7 cellular contexts compared by ENCODE assay signal in genomic region chr6:30647802-30648460, GRCh38. TPM values are rescaled to one million over a fixed set of nuclear protein-coding genes. Genes with fewer than 3 reads are reported as not detected.
DNase-seq lines count a peak whose midpoint lies in the region; ATAC-seq and TF ChIP-seq lines count a peak whose summit lies in the region.

No MANE protein-coding gene starts in this region.

- peaks cover 27% of the 10 kb centered on the region for H3K4me1 Mint-ChIP-seq in activated naive CD8-positive, alpha-beta T cell (ENCODE audit: low read depth)

- H3K4me2 ChIP-seq in KMS-11: peak overlapping the region; percentile 85
- peak overlapping the region; percentile 96 for H3K4me2 ChIP-seq in smooth muscle cell

- H3K27me3 ChIP-seq in KMS-11 (ENCODE audit: insufficient read depth, low read depth) (no peaks in the 10 kb centered on the region), iPS-15b (ENCODE audit: control insufficient read depth, insufficient read depth, low read length) (no peaks in the 10 kb centered on the region), smooth muscle cell (ENCODE audit: low read depth) (no peaks in the 10 kb centered on the region)

- H3K4me1 ChIP-seq in KMS-11 (ENCODE audit: low read depth, poor library complexity, severe bottlenecking) (peaks cover 13% of the 10 kb centered on the region), iPS-15b (ENCODE audit: control insufficient read depth, insufficient read depth, low read length) (peaks cover 6% of the 10 kb centered on the region), smooth muscle cell (ENCODE audit: low read depth) (peaks cover 7% of the 10 kb centered on the region)

- H3K9me3 ChIP-seq in iPS-15b (ENCODE audit: control insufficient read depth, insufficient read depth, low read length) (no peaks in the 10 kb centered on the region), smooth muscle cell (replicated peaks; ENCODE audit: low read depth) (no peaks in the 10 kb centered on the region)

- H2AFZ ChIP-seq in KMS-11 (ENCODE audit: low read depth) (peak overlapping the region; percentile 85), smooth muscle cell (ENCODE audit: low read depth) (peak overlapping the region; percentile 88)

- H3K4me3 ChIP-seq in GM12864 (ENCODE audit: low read depth, low read length) (peak overlapping the region; percentile 90), KMS-11 (IDR thresholded peaks at IDR 0.05; ENCODE audit: insufficient read depth, low read depth, low read length) (no peak overlapping the region), iPS-15b (ENCODE audit: low read depth, low read length) (peak overlapping the region; percentile 90), smooth muscle cell (peak overlapping the region; percentile 93)

- no peaks in the 10 kb centered on the region for H3K27me3 Mint-ChIP-seq in activated naive CD8-positive, alpha-beta T cell

- WGBS in smooth muscle cell (ENCODE audit: low lambda C conversion rate): 21% methylated on average over 21 of the region's 21 CpGs

- peak overlapping the region; percentile 83; the same call in 1 of the 2 replicates for H3K9ac ChIP-seq in KMS-11
- H3K9ac ChIP-seq in iPS-15b (ENCODE audit: low read depth, low read length): peak overlapping the region; percentile 81
- H3K9ac ChIP-seq in smooth muscle cell (ENCODE audit: low read depth): peak overlapping the region; percentile 78

- no peaks in the 10 kb centered on the region for H3F3A ChIP-seq in smooth muscle cell (ENCODE audit: low read depth)

- ATAC-seq in GM21528 (IDR thresholded peaks at IDR 0.05; ENCODE audit: low FRiP score, unreplicated experiment): no peak

- peaks cover 31% of the 10 kb centered on the region for H3K79me2 ChIP-seq in KMS-11 (ENCODE audit: insufficient read depth, low read depth)
- no peaks in the 10 kb centered on the region for H3K79me2 ChIP-seq in smooth muscle cell (ENCODE audit: low read depth)

- DNase-seq in GM12864 (ENCODE audit: low read depth) (no peak), smooth muscle cell (lab: John Stamatoyannopoulos, UW; ENCODE audit: unreplicated experiment) (no peak), COLO668 (lab: John Stamatoyannopoulos, UW; ENCODE audit: unreplicated experiment) (no peak)

- peaks cover 2% of the 10 kb centered on the region for H3K36me3 Mint-ChIP-seq in activated naive CD8-positive, alpha-beta T cell

- no peaks in the 10 kb centered on the region for H3K36me3 ChIP-seq in KMS-11 (ENCODE audit: insufficient read depth)
- H3K36me3 ChIP-seq in iPS-15b (ENCODE audit: control insufficient read depth, insufficient read depth, low read length): peaks cover 17% of the 10 kb centered on the region
- H3K36me3 ChIP-seq in smooth muscle cell (ENCODE audit: low read depth): peaks cover 4% of the 10 kb centered on the region

- no peaks in the 10 kb centered on the region for H3K9me3 Mint-ChIP-seq in activated naive CD8-positive, alpha-beta T cell (ENCODE audit: low read depth)

- H3K27ac Mint-ChIP-seq in activated naive CD8-positive, alpha-beta T cell: peak overlapping the region; percentile 84

- TF ChIP-seq CTCF in GM12864 (IDR thresholded peaks at IDR 0.05; ENCODE audit: low read depth, low read length, missing control alignments): peak; percentile 5
- no peak for TF ChIP-seq CTCF in KMS-11 (conservative IDR thresholded peaks at IDR 0.05; ENCODE audit: low read depth, low read length)
- TF ChIP-seq CTCF in smooth muscle cell (IDR thresholded peaks at IDR 0.05; ENCODE audit: borderline replicate concordance, insufficient read depth, poor library complexity, severe bottlenecking): no peak

- peak overlapping the region; percentile 92 for H3K4me3 Mint-ChIP-seq in activated naive CD8-positive, alpha-beta T cell

- H4K20me1 ChIP-seq in KMS-11 (ENCODE audit: insufficient read depth): no peaks in the 10 kb centered on the region
- no peaks in the 10 kb centered on the region for H4K20me1 ChIP-seq in smooth muscle cell (ENCODE audit: low read depth)

- H3K27ac ChIP-seq in KMS-11 (peak overlapping the region; percentile 81; the same call in 1 of the 2 replicates), smooth muscle cell (ENCODE audit: low read depth) (peak overlapping the region; percentile 40)

RNA-seq across cellular contexts. Expression of gene C6orf136, which starts 1.0 kb away (rescaled TPM):
- 1.8 and 4.3 TPM in 2 replicates for total RNA-seq in smooth muscle cell
- polyA plus RNA-seq in smooth muscle cell: 5.3 and 8.8 TPM in 2 replicates

RNA-seq across cellular contexts. Expression of gene ATAT1, which starts 21.3 kb away (rescaled TPM):
- 8.5 and 9.4 TPM in 2 replicates for total RNA-seq in smooth muscle cell
- 16.5 and 18.8 TPM in 2 replicates for polyA plus RNA-seq in smooth muscle cell

RNA-seq across cellular contexts. Expression of gene DHX16, which starts 24.9 kb away (rescaled TPM):
- 12.4 and 16.0 TPM in 2 replicates for total RNA-seq in smooth muscle cell
- 23.5 and 29.0 TPM in 2 replicates for polyA plus RNA-seq in smooth muscle cell

RNA-seq across cellular contexts. Expression of gene MRPS18B, which starts 30.3 kb away (rescaled TPM):
- 38.7 and 53.2 TPM in 2 replicates for total RNA-seq in smooth muscle cell
- 70.0 and 88.6 TPM in 2 replicates for polyA plus RNA-seq in smooth muscle cell

RNA-seq across cellular contexts. Expression of gene PPP1R10, which starts 30.9 kb away (rescaled TPM):
- 42.1 and 65.1 TPM in 2 replicates for total RNA-seq in smooth muscle cell
- polyA plus RNA-seq in smooth muscle cell: 36.1 and 50.2 TPM in 2 replicates
